9 cellular contexts compared by ENCODE assay signal in the genomic region with DNA sequence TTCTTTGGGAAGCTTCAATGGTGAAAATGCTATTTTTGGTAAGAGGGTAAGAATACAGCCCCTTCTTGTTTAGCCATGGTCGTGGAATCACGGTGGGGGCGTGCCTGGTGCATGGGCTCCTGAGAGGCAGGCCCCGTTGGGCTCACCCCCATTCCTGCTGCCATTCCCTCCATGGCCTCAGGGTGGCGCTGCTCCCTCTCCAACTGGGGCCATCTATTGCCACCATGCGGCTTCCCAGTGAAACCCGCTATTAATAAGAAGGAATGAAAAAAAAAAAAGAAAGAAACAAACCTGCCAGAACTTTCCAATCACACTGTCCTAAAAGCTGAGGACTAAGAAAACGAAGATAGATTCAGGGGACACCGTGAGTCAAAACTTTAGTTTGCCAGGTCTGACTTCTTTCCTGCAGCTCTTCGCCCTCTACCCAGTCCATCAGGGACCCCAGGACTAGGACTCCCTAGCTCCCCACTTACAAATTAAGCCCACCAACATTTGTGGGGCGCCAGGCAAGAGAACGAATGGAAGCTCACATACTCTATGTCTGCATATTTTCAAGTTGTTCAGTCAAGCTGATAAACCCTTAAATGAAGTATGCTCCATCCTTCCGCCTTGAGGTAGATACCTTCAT. TPM values are rescaled to one million over a fixed set of nuclear protein-coding genes. Genes with fewer than 3 reads are reported as not detected.
DNase-seq lines count a peak whose midpoint lies in the region; ATAC-seq and TF ChIP-seq lines count a peak whose summit lies in the region.
"Had no signal": no experiment of that assay in that cellular context is flagged by ENCODE, and none has a peak within 500 bp of the region (broad histone marks: within the 10 kb centered on the region; RNA-seq: fewer than 3 reads in every experiment).

No MANE protein-coding gene starts in this region.

- H3K36me3 Mint-ChIP-seq in CD4-positive, CD25-positive, alpha-beta regulatory T cell: no peaks in the 10 kb centered on the region
- no peaks in the 10 kb centered on the region for H3K36me3 Mint-ChIP-seq in T-helper 17 cell (ENCODE audit: low read depth)
- H3K36me3 Mint-ChIP-seq: IgD-negative memory B cell had no signal

- peaks cover 0 to 2% (median 0%) of the 10 kb centered on the region in 7 donors for H3K9me3 Mint-ChIP-seq in CD4-positive, CD25-positive, alpha-beta regulatory T cell
- H3K9me3 Mint-ChIP-seq: IgD-negative memory B cell had no signal

- peak; percentile 94 for TF ChIP-seq CTCF in GM20000 (IDR thresholded peaks at IDR 0.05; ENCODE audit: extremely low read depth, missing control alignments)
- peak; percentile 94 to 99 (median 97) for TF ChIP-seq CTCF in sigmoid colon (IDR thresholded peaks at IDR 0.05)

- H3K4me3 ChIP-seq in CD4-positive, CD25-positive, alpha-beta regulatory T cell (ENCODE audit: low read depth, low read length): no peak overlapping the region
- H3K4me3 ChIP-seq in adipocyte (ENCODE audit: low read length) (no peak overlapping the region), sigmoid colon (no peak overlapping the region)

- no peaks in the 10 kb centered on the region for H3K9me3 ChIP-seq in CD4-positive, CD25-positive, alpha-beta regulatory T cell (ENCODE audit: control insufficient read depth in 2 of 2, low read length in 2 of 2)
- H3K9me3 ChIP-seq in T-helper 17 cell (ENCODE audit: control insufficient read depth, low read length, poor library complexity, severe bottlenecking): no peaks in the 10 kb centered on the region
- no peaks in the 10 kb centered on the region for H3K9me3 ChIP-seq in adipocyte (ENCODE audit: control insufficient read depth, low read length)
- no peaks in the 10 kb centered on the region for H3K9me3 ChIP-seq in sigmoid colon

- peak overlapping the region; percentile 49 for H3K9ac ChIP-seq in adipocyte (ENCODE audit: low read length)

- no peaks in the 10 kb centered on the region for H3K36me3 ChIP-seq in CD4-positive, CD25-positive, alpha-beta regulatory T cell (ENCODE audit: control insufficient read depth, insufficient read depth, low read length)
- H3K36me3 ChIP-seq in adipocyte (ENCODE audit: control insufficient read depth, insufficient read depth, low read length, severe bottlenecking) (no peaks in the 10 kb centered on the region), sigmoid colon (no peaks in the 10 kb centered on the region)

- H3K27ac ChIP-seq in CD4-positive, CD25-positive, alpha-beta regulatory T cell (ENCODE audit: insufficient read depth, low read length, poor library complexity, severe bottlenecking): no peak overlapping the region
- no peak overlapping the region for H3K27ac ChIP-seq in sigmoid colon

- peak overlapping the region in 1 of 3 donors; percentile 81 for H3K27ac Mint-ChIP-seq in CD4-positive, CD25-positive, alpha-beta regulatory T cell
- H3K27ac Mint-ChIP-seq in T-helper 17 cell: no peak overlapping the region
- H3K27ac Mint-ChIP-seq: IgD-negative memory B cell had no signal

- no peaks in the 10 kb centered on the region for H3K27me3 ChIP-seq in CD4-positive, CD25-positive, alpha-beta regulatory T cell (ENCODE audit: control insufficient read depth, insufficient read depth, low read length)
- H3K27me3 ChIP-seq in adipocyte (replicated peaks; ENCODE audit: control insufficient read depth, insufficient read depth, low read length) (no peaks in the 10 kb centered on the region), sigmoid colon (no peaks in the 10 kb centered on the region)

- no peak for TF ChIP-seq EP300 in sigmoid colon (IDR thresholded peaks at IDR 0.05)

- peak; percentile 85 to 87 for ATAC-seq in CD4-positive, CD25-positive, alpha-beta regulatory T cell (ENCODE audit: low read depth in 2 of 2)
- ATAC-seq in T-helper 17 cell (peak; percentile 99), left ventricle myocardium superior (peak; percentile 94), HG03439 (IDR thresholded peaks at IDR 0.05; ENCODE audit: unreplicated experiment) (no peak)

- H3K4me3 Mint-ChIP-seq in CD4-positive, CD25-positive, alpha-beta regulatory T cell: no peak overlapping the region
- H3K4me3 Mint-ChIP-seq in T-helper 17 cell: no peak overlapping the region
- H3K4me3 Mint-ChIP-seq: IgD-negative memory B cell had no signal

- WGBS in sigmoid colon, 2 donors: 27 to 32% methylated on average over 13 of the region's 13 CpGs

- intact Hi-C loops in left ventricle myocardium superior (cut with micrococcal nuclease): loop anchor here (5.0 kb wide), 1 partner anchor 120 kb away; no protein-coding TSS in a partner anchor
- intact Hi-C loops in sigmoid colon (cut with DNase I): loop anchor here (1.0 to 5.0 kb wide), 3 partner anchors 71 to 185 kb away; partner anchors contain the start of gene FANCI

- H3K27me3 Mint-ChIP-seq in CD4-positive, CD25-positive, alpha-beta regulatory T cell: peaks cover 10% of the 10 kb centered on the region
- H3K27me3 Mint-ChIP-seq in T-helper 17 cell: peaks cover 6% of the 10 kb centered on the region

- DNase-seq in CD4-positive, CD25-positive, alpha-beta regulatory T cell: peak; percentile 64 to 78 (median 74)
- DNase-seq in GM20000 (ENCODE audit: low spot score) (peak; percentile 80), MV-4-11 (lab: John Stamatoyannopoulos, UW) (peak; percentile 52), T-helper 17 cell (peak; percentile 65 to 86 (median 72)), adipocyte (ENCODE audit: low read depth) (peak; percentile 89), left ventricle myocardium superior (peak; percentile 89), sigmoid colon (peak; percentile 91)

- H3K4me1 ChIP-seq in CD4-positive, CD25-positive, alpha-beta regulatory T cell (ENCODE audit: control insufficient read depth, insufficient read depth, low read length, poor library complexity, severe bottlenecking): peaks cover 7% of the 10 kb centered on the region
- H3K4me1 ChIP-seq in adipocyte (ENCODE audit: control insufficient read depth, insufficient read depth, low read length) (peaks cover 14% of the 10 kb centered on the region), sigmoid colon (peaks cover 0 to 8% (median 4%) of the 10 kb centered on the region in 4 donors)

- TF ChIP-seq POLR2A in sigmoid colon (IDR thresholded peaks at IDR 0.05): no peak

- peaks cover 0 to 12% (median 9%) of the 10 kb centered on the region in 4 donors for H3K4me1 Mint-ChIP-seq in CD4-positive, CD25-positive, alpha-beta regulatory T cell
- H3K4me1 Mint-ChIP-seq in T-helper 17 cell: peaks cover 9% of the 10 kb centered on the region
- H3K4me1 Mint-ChIP-seq: IgD-negative memory B cell had no signal

RNA-seq across cellular contexts. Expression of gene ABHD2, which starts 30.6 kb away (rescaled TPM):
- total RNA-seq in CD4-positive, CD25-positive, alpha-beta regulatory T cell: 67.8 TPM
- polyA plus RNA-seq in CD4-positive, CD25-positive, alpha-beta regulatory T cell: 10 to 100 TPM; 18.7 to 30.2 (median 21.2) TPM
- 10 to 100 TPM; 55.6 to 58.2 TPM for total RNA-seq in T-helper 17 cell
- total RNA-seq in left ventricle myocardium superior: 84.4 TPM
- 10 to 100 TPM; 32.9 to 81.5 (median 49.0) TPM for total RNA-seq in sigmoid colon
- 10 to 100 TPM in 1 of 3 donors, 1 to 10 TPM in 2; 1.8 to 27.7 (median 4.2) TPM for polyA plus RNA-seq in sigmoid colon
